In the genomic region with DNA sequence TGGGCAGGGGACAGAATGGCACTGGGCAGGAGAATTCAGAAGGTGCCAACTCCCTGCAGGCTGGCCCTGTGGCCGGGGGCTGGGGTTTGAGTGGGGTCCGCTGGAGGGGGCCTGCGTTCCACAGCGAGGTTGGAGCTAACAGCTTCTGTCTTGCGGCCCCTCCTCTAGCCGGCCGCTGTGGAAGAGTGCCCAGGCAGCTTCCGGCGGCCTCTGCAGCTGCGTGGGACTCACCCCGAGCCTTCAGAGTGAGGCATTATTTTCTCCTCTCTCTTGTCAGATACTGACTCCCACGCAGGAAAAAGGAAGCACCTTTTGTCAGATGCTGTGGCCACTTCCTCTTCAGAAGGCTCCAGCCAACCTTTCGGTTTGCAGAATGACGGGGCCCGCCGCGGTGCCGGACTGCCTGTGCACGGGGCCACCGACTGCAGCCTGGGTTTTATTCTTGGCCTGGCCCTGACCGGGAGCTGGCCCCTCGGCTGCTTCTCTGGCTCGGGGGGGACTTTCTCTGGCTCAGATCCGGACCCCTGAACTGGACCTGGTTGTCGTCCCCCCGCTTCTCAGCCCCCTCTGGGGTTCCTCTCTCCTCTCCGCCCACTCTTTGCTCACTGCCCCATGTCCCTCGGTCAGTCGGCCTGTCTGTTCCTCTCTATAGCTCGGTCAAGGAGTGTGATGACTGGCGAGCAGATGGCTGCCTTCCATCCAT, we compare ENCODE assay signal across 9 cellular contexts. TPM values are rescaled to one million over a fixed set of nuclear protein-coding genes. Genes with fewer than 3 reads are reported as not detected.
DNase-seq lines count a peak whose midpoint lies in the region; ATAC-seq and TF ChIP-seq lines count a peak whose summit lies in the region.
"Had no signal": no experiment of that assay in that cellular context is flagged by ENCODE, and none has a peak within 500 bp of the region (broad histone marks: within the 10 kb centered on the region; RNA-seq: fewer than 3 reads in every experiment).

No MANE protein-coding gene starts in this region.

- intact Hi-C loops in thyroid gland (cut with DNase I), result loop anchor here (5.0 kb wide), 1 partner anchor 53 kb away; no protein-coding TSS in a partner anchor

- H3K27me3 ChIP-seq in mononuclear cell (ENCODE audit: insufficient read depth, low read length) (no peaks in the 10 kb centered on the region), thyroid gland (no peaks in the 10 kb centered on the region)

- ATAC-seq in GM18868 (IDR thresholded peaks at IDR 0.05; ENCODE audit: unreplicated experiment) (peak; percentile 87), HG03060 (IDR thresholded peaks at IDR 0.05; ENCODE audit: low read depth, unreplicated experiment) (peak; percentile 84)

- no peaks in the 10 kb centered on the region for H3K36me3 ChIP-seq in thyroid gland

- peak overlapping the region; percentile 53 to 77 (median 63) for H3K27ac ChIP-seq in thyroid gland

- peaks cover 86% of the 10 kb centered on the region for H3K4me1 ChIP-seq in mononuclear cell (ENCODE audit: insufficient read depth, low read length)
- H3K4me1 ChIP-seq in thyroid gland, result peaks cover 10 to 21% of the 10 kb centered on the region in 2 donors

- no peaks in the 10 kb centered on the region for H3K9me3 Mint-ChIP-seq in T-helper 2 cell treated with Interferon-gamma antibody and Interleukin-4, amounts not matched to agents 5 μg/mL and 100 μg/mL, for 36 hours
- H3K9me3 Mint-ChIP-seq in HFFc6, result no peaks in the 10 kb centered on the region
- H3K9me3 Mint-ChIP-seq: neural crest cell had no signal

- peak overlapping the region; percentile 82 for H3K4me3 Mint-ChIP-seq in T-helper 2 cell treated with Interferon-gamma antibody and Interleukin-4, amounts not matched to agents 5 μg/mL and 100 μg/mL, for 36 hours
- no peak overlapping the region for H3K4me3 Mint-ChIP-seq in HFFc6
- H3K4me3 Mint-ChIP-seq: neural crest cell had no signal

- H3K27me3 Mint-ChIP-seq in T-helper 2 cell treated with Interferon-gamma antibody and Interleukin-4, amounts not matched to agents 5 μg/mL and 100 μg/mL, for 36 hours (ENCODE audit: low read depth), result no peaks in the 10 kb centered on the region
- H3K27me3 Mint-ChIP-seq in HFFc6 (ENCODE audit: insufficient read depth), result peaks cover 33% of the 10 kb centered on the region

- peak; percentile 83 for DNase-seq in T-helper 2 cell treated with Interferon-gamma antibody and Interleukin-4, amounts not matched to agents 5 μg/mL and 100 μg/mL, for 36 hours (ENCODE audit: low spot score)
- DNase-seq in cardiac fibroblast (ENCODE audit: low read depth in 2 of 2), result peak; percentile 77
- peak; percentile 22 to 37 for DNase-seq in thyroid gland
- DNase-seq in NCI-H2029 (lab: John Stamatoyannopoulos, UW), result no peak
- DNase-seq in HFFc6, result no peak

- peak overlapping the region; percentile 89 for H3K27ac Mint-ChIP-seq in T-helper 2 cell treated with Interferon-gamma antibody and Interleukin-4, amounts not matched to agents 5 μg/mL and 100 μg/mL, for 36 hours
- H3K27ac Mint-ChIP-seq in HFFc6, result no peak overlapping the region

- 66 to 75% methylated on average over 22 to 28 of the region's 31 CpGs for WGBS in thyroid gland, 2 donors

- peaks cover 81% of the 10 kb centered on the region for H3K4me1 Mint-ChIP-seq in T-helper 2 cell treated with Interferon-gamma antibody and Interleukin-4, amounts not matched to agents 5 μg/mL and 100 μg/mL, for 36 hours (ENCODE audit: low read depth)
- H3K4me1 Mint-ChIP-seq in HFFc6 (ENCODE audit: low read depth), result peaks cover 12% of the 10 kb centered on the region

- H3K9me3 ChIP-seq in mononuclear cell (ENCODE audit: low read depth, low read length) (no peaks in the 10 kb centered on the region), thyroid gland (no peaks in the 10 kb centered on the region)

- TF ChIP-seq POLR2A in thyroid gland (IDR thresholded peaks at IDR 0.05), result peak in 1 of 2 donors; percentile 37

- no peak for TF ChIP-seq CTCF in cardiac fibroblast (IDR thresholded peaks at IDR 0.05; ENCODE audit: low read depth, low read length)
- TF ChIP-seq CTCF in thyroid gland (IDR thresholded peaks at IDR 0.05), result no peak
- no peak for TF ChIP-seq CTCF in HFFc6 (IDR thresholded peaks at IDR 0.05)

- peak overlapping the region; percentile 8 to 50 for H3K4me3 ChIP-seq in cardiac fibroblast (replicated peaks in 1 of 2; ENCODE audit: low read depth in 2 of 2, low read length in 2 of 2)
- peak overlapping the region; percentile 61 for H3K4me3 ChIP-seq in mononuclear cell (ENCODE audit: low read length)
- H3K4me3 ChIP-seq in thyroid gland (replicated peaks in 1 of 3), result peak overlapping the region in 1 of 3 donors; percentile 7

- peaks cover 69% of the 10 kb centered on the region for H3K36me3 Mint-ChIP-seq in T-helper 2 cell treated with Interferon-gamma antibody and Interleukin-4, amounts not matched to agents 5 μg/mL and 100 μg/mL, for 36 hours (ENCODE audit: low read depth)
- no peaks in the 10 kb centered on the region for H3K36me3 Mint-ChIP-seq in HFFc6 (ENCODE audit: low read depth)

RNA-seq across cellular contexts. Expression of a gene that starts 40.1 kb away (rescaled TPM):
- total RNA-seq in mononuclear cell (28.2 TPM), thyroid gland (10 to 100 TPM in 1 of 4 donors, 1 to 10 TPM in 3; 4.0 to 11.7 (median 6.9) TPM)
- not detected for total RNA-seq in HFFc6 (2021; fragmentation: NEBNext Ultra II Directional; extraction: Animal tissue kit (Norgen Biotek cat#: 25700))

Comparison
In these comparisons a context has a peak if more than half of its experiments do, and no peak if none do; other contexts are left out.
1. DNase-seq: peak in T-helper 2 cell treated with Interferon-gamma antibody and Interleukin-4, amounts not matched to agents 5 μg/mL and 100 μg/mL, for 36 hours (single experiment), cardiac fibroblast (2 of 2) and thyroid gland (2 of 2); none in NCI-H2029 (single experiment) and HFFc6 (single experiment).
2. RNA of a gene that starts 40.1 kb away (total RNA-seq): 28.2 TPM in mononuclear cell (single experiment) and 4.0 to 11.7 TPM in thyroid gland; not detected in HFFc6; every median in the first group is over 4 times any median in the second.